Comparison of ENCODE assay signal across 8 cellular contexts in genomic region chr16:29962344-29962994, GRCh38. TPM values are rescaled to one million over a fixed set of nuclear protein-coding genes. Genes with fewer than 3 reads are reported as not detected.
DNase-seq lines count a peak whose midpoint lies in the region; ATAC-seq, FAIRE-seq and TF ChIP-seq lines count a peak whose summit lies in the region.

No MANE protein-coding gene starts in this region.

- intact Hi-C loops in CD8-positive, alpha-beta T cell (cut with DNase I, micrococcal nuclease): loop anchor here (1.0 kb wide), 4 partner anchors 11 to 99 kb away; partner anchors contain the start of genes INO80E (in 2 of the 2), KCTD13 (in 2 of the 2), TAOK2 (in 2 of the 2) and CDIPT (in 1 of the 2)
- intact Hi-C loops in K562 (cut with micrococcal nuclease): loop anchor here (5.0 kb wide), 1 partner anchor 35 kb away; the partner anchor contains the start of gene KCTD13

- no peak for TF ChIP-seq RAD21 in K562 (CRISPR knock-in tag; conservative IDR thresholded peaks at IDR 0.05 in 1 of 2, IDR thresholded peaks at IDR 0.05 in 1 of 2)

- H3K4me3 ChIP-seq in CD8-positive, alpha-beta T cell (ENCODE audit: low read depth, low read length): peak overlapping the region; percentile 77
- peak overlapping the region; percentile 25 for H3K4me3 ChIP-seq in KMS-11 (IDR thresholded peaks at IDR 0.05; ENCODE audit: insufficient read depth, low read depth, low read length)
- peak overlapping the region; percentile 69 for H3K4me3 ChIP-seq in K562
- peak overlapping the region; percentile 67 to 79 (median 72) for H3K4me3 ChIP-seq in keratinocyte (ENCODE audit: control insufficient read depth in 2 of 3, extremely low read depth in 1 of 3, insufficient read depth in 2 of 3, low read depth in 1 of 3, low read length in 3 of 3)

- H3K27ac Mint-ChIP-seq in CD8-positive, alpha-beta T cell: peak overlapping the region; percentile 95
- H3K27ac Mint-ChIP-seq in stimulated activated naive B cell treated with anti-CD40 and anti-IgM and Interleukin-4, amounts not matched to agents 10 μg/mL and 1 μg/mL and 100 μg/mL, for 72 hours: peak overlapping the region; percentile 91

- peak overlapping the region; percentile 89 for H3K4me3 Mint-ChIP-seq in CD8-positive, alpha-beta T cell
- peak overlapping the region; percentile 84 to 91 for H3K4me3 Mint-ChIP-seq in stimulated activated naive B cell treated with anti-CD40 and anti-IgM and Interleukin-4, amounts not matched to agents 10 μg/mL and 1 μg/mL and 100 μg/mL, for 72 hours

- POLR2A ChIA-PET in CD8-positive, alpha-beta T cell (lab: Charles Lee): interaction anchor here (0.6 to 4.3 kb wide), 9 partner anchors 11 to 172 kb away, joined by 3 to 54 read pairs (median 6); partner anchors contain the start of genes HIRIP3, INO80E, KCTD13 and KIF22
- POLR2A ChIA-PET in K562 (lab: Yijun Ruan, JAX): interaction anchor here (1.0 to 3.3 kb wide), 4 partner anchors 11 to 35 kb away, joined by 3 to 18 read pairs (median 11); partner anchors contain the start of gene TAOK2

- H3K36me3 Mint-ChIP-seq in CD8-positive, alpha-beta T cell: peaks cover 12% of the 10 kb centered on the region
- H3K36me3 Mint-ChIP-seq in stimulated activated naive B cell treated with anti-CD40 and anti-IgM and Interleukin-4, amounts not matched to agents 10 μg/mL and 1 μg/mL and 100 μg/mL, for 72 hours: peaks cover 2 to 7% of the 10 kb centered on the region in 2 donors

- H3K4me1 ChIP-seq in CD8-positive, alpha-beta T cell (ENCODE audit: insufficient read depth, low read length): peaks cover 19% of the 10 kb centered on the region
- peaks cover 16% of the 10 kb centered on the region for H3K4me1 ChIP-seq in KMS-11 (ENCODE audit: low read depth, poor library complexity, severe bottlenecking)
- H3K4me1 ChIP-seq in K562 (replicated peaks in 1 of 2; ENCODE audit: control insufficient read depth in 2 of 2, insufficient read depth in 2 of 2, low read length in 2 of 2): peaks cover 12 to 20% of the 10 kb centered on the region in 2 experiments; a peak in 4 of 5 replicates
- peaks cover 10% of the 10 kb centered on the region for H3K4me1 ChIP-seq in keratinocyte (ENCODE audit: control insufficient read depth, extremely low read depth, insufficient read depth, low read length)

- no peaks in the 10 kb centered on the region for H3K79me2 ChIP-seq in KMS-11 (ENCODE audit: insufficient read depth, low read depth)
- H3K79me2 ChIP-seq in K562 (ENCODE audit: control insufficient read depth, insufficient read depth, low read length): peaks cover 7% of the 10 kb centered on the region; the same call in 2 of the 3 replicates
- H3K79me2 ChIP-seq in keratinocyte (ENCODE audit: control insufficient read depth, insufficient read depth, low read length): no peaks in the 10 kb centered on the region

- H3K27ac ChIP-seq in CD8-positive, alpha-beta T cell (ENCODE audit: low read depth, low read length): peak overlapping the region; percentile 75
- H3K27ac ChIP-seq in KMS-11 (no peak overlapping the region), K562 (ENCODE audit: extremely low read depth, low read depth, low read length) (peak overlapping the region; percentile 85), keratinocyte (ENCODE audit: control insufficient read depth, insufficient read depth, low read length) (peak overlapping the region; percentile 65)

- TF ChIP-seq POLR2A in K562 (conservative IDR thresholded peaks at IDR 0.05): no peak

- no peak for TF ChIP-seq CTCF in CD8-positive, alpha-beta T cell (IDR thresholded peaks at IDR 0.05)
- TF ChIP-seq CTCF in KMS-11 (conservative IDR thresholded peaks at IDR 0.05; ENCODE audit: low read depth, low read length): no peak
- TF ChIP-seq CTCF in K562 (IDR thresholded peaks at IDR 0.05 in 2 of 3, conservative IDR thresholded peaks at IDR 0.05 in 1 of 3; ENCODE audit: insufficient read depth in 2 of 3, low read depth in 1 of 3, low read length in 3 of 3): no peak
- no peak for TF ChIP-seq CTCF in keratinocyte (optimal IDR thresholded peaks at IDR 0.05 in 1 of 3, IDR thresholded peaks at IDR 0.05 in 1 of 3, conservative IDR thresholded peaks at IDR 0.05 in 1 of 3; ENCODE audit: extremely low read depth in 1 of 3, insufficient read depth in 2 of 3, low read length in 3 of 3)

- in situ Hi-C loops in K562 (cut with MboI): no loop called here

- no peaks in the 10 kb centered on the region for H3K27me3 Mint-ChIP-seq in CD8-positive, alpha-beta T cell (ENCODE audit: low read depth)
- no peaks in the 10 kb centered on the region for H3K27me3 Mint-ChIP-seq in stimulated activated naive B cell treated with anti-CD40 and anti-IgM and Interleukin-4, amounts not matched to agents 10 μg/mL and 1 μg/mL and 100 μg/mL, for 72 hours

- dilution Hi-C loops in keratinocyte (cut with MboI; ENCODE audit: extremely low pct_ligation_motif_present, low sequenced_read_pairs): no loop called here

- ATAC-seq in CD8-positive, alpha-beta T cell: no peak
- 0 out of 3 replicates have a peak, but pooled peaks have one; percentile 7 for ATAC-seq in K562
- no peak for ATAC-seq in stimulated activated naive B cell treated with anti-CD40 and anti-IgM and Interleukin-4, amounts not matched to agents 10 μg/mL and 1 μg/mL and 100 μg/mL, for 72 hours (replicated peaks)

- FAIRE-seq in K562 (lab: Jason Lieb, UNC) (peak; percentile 56), keratinocyte (lab: Jason Lieb, UNC) (no peak), RCC 7860 (lab: Jason Lieb, UNC) (no peak)

- H3K9me3 Mint-ChIP-seq in CD8-positive, alpha-beta T cell: no peaks in the 10 kb centered on the region
- no peaks in the 10 kb centered on the region for H3K9me3 Mint-ChIP-seq in stimulated activated naive B cell treated with anti-CD40 and anti-IgM and Interleukin-4, amounts not matched to agents 10 μg/mL and 1 μg/mL and 100 μg/mL, for 72 hours

- H4K20me1 ChIP-seq in KMS-11 (ENCODE audit: insufficient read depth) (no peaks in the 10 kb centered on the region), K562 (replicated peaks; ENCODE audit: control insufficient read depth, insufficient read depth, low read length) (no peaks in the 10 kb centered on the region), keratinocyte (ENCODE audit: control insufficient read depth, extremely low read depth, insufficient read depth, low read length) (no peaks in the 10 kb centered on the region)

- peaks cover 26% of the 10 kb centered on the region for H3K4me1 Mint-ChIP-seq in CD8-positive, alpha-beta T cell (ENCODE audit: low read depth)
- peaks cover 12 to 18% of the 10 kb centered on the region in 2 donors for H3K4me1 Mint-ChIP-seq in stimulated activated naive B cell treated with anti-CD40 and anti-IgM and Interleukin-4, amounts not matched to agents 10 μg/mL and 1 μg/mL and 100 μg/mL, for 72 hours

- H3K4me2 ChIP-seq in KMS-11: peak overlapping the region; percentile 92
- peak overlapping the region; percentile 87 for H3K4me2 ChIP-seq in K562 (ENCODE audit: insufficient read depth, low read length)
- H3K4me2 ChIP-seq in keratinocyte (ENCODE audit: control insufficient read depth, extremely low read depth, insufficient read depth, low read depth, low read length): peak overlapping the region; percentile 88

- CTCF ChIA-PET in CD8-positive, alpha-beta T cell (lab: Charles Lee): interaction anchor here (0.7 to 1.6 kb wide), 5 partner anchors 10 to 263 kb away, joined by 3 to 6 read pairs (median 3); partner anchors contain the start of gene KCTD13
- CTCF ChIA-PET in K562 (lab: Yijun Ruan, JAX; ENCODE audit: low intra/inter-chr PET ratio): no interaction called here

- H3K9ac ChIP-seq in KMS-11 (peak overlapping the region; percentile 42; the same call in 1 of the 2 replicates), K562 (ENCODE audit: insufficient read depth in 1 of 2, low read depth in 2 of 2, low read length in 2 of 2) (peak overlapping the region; percentile 86 to 95), keratinocyte (ENCODE audit: control insufficient read depth, extremely low read depth, insufficient read depth, low read length) (peak overlapping the region; percentile 82)

- no peaks in the 10 kb centered on the region for H3K9me1 ChIP-seq in K562 (ENCODE audit: control insufficient read depth, insufficient read depth, low read length)
- H3K9me1 ChIP-seq in keratinocyte (ENCODE audit: control insufficient read depth, extremely low read depth, insufficient read depth, low read length): no peaks in the 10 kb centered on the region

- H3K36me3 ChIP-seq in CD8-positive, alpha-beta T cell (ENCODE audit: insufficient read depth, low read length): no peaks in the 10 kb centered on the region
- H3K36me3 ChIP-seq in KMS-11 (ENCODE audit: insufficient read depth) (no peaks in the 10 kb centered on the region), K562 (ENCODE audit: control insufficient read depth, insufficient read depth, low read length) (peaks cover 7% of the 10 kb centered on the region; the same call in 2 of the 3 replicates), keratinocyte (ENCODE audit: control insufficient read depth in 2 of 2, extremely low read depth in 1 of 2, insufficient read depth in 2 of 2, low read length in 2 of 2) (peaks cover 0 to 5% of the 10 kb centered on the region in 2 experiments)

- BruUV-seq in K562 (replicated peaks; lab: Mats Ljungman, UMichigan): TSS peak; percentile 84

- TF ChIP-seq EP300 in K562 (IDR thresholded peaks at IDR 0.05; ENCODE audit: low read length): no peak

- H3K9me3 ChIP-seq in CD8-positive, alpha-beta T cell (ENCODE audit: low read length): no peaks in the 10 kb centered on the region
- H3K9me3 ChIP-seq in K562 (replicated peaks; ENCODE audit: control insufficient read depth, insufficient read depth, low read depth, low read length) (no peaks in the 10 kb centered on the region; the same call in 1 of the 2 replicates), keratinocyte (ENCODE audit: control insufficient read depth, low read depth, low read length) (no peaks in the 10 kb centered on the region)

- WGBS in K562 (ENCODE audit: insufficient coverage, low coverage, missing lambda C conversion rate): 9% methylated on average over 18 of the region's 18 CpGs

- H2AFZ ChIP-seq in KMS-11 (ENCODE audit: low read depth) (peak overlapping the region; percentile 98), K562 (ENCODE audit: low read depth, low read length) (peak overlapping the region; percentile 100), keratinocyte (ENCODE audit: control insufficient read depth, low read length) (peak overlapping the region; percentile 79)

- H3K27me3 ChIP-seq in CD8-positive, alpha-beta T cell (ENCODE audit: insufficient read depth, low read length): no peaks in the 10 kb centered on the region
- H3K27me3 ChIP-seq in KMS-11 (ENCODE audit: insufficient read depth, low read depth) (no peaks in the 10 kb centered on the region), K562 (ENCODE audit: control insufficient read depth in 2 of 2, insufficient read depth in 2 of 2, low read length in 2 of 2) (no peaks in the 10 kb centered on the region), keratinocyte (ENCODE audit: control insufficient read depth, extremely low read depth, insufficient read depth, low read length) (no peaks in the 10 kb centered on the region)

- no peak for DNase-seq in CD8-positive, alpha-beta T cell
- DNase-seq in K562 (ENCODE audit: extremely low read depth in 1 of 4, low spot score in 3 of 4) (peak in 3 of 4 experiments; percentile 7 to 20 (median 16)), keratinocyte (ENCODE audit: low read depth, low spot score) (no peak), RCC 7860 (ENCODE audit: low spot score) (no peak), DMS 273 treated with DMSO at 0.1 percent for 48 hours (lab: John Stamatoyannopoulos, UW) (no peak), UCSD-AML1 (lab: John Stamatoyannopoulos, UW; ENCODE audit: unreplicated experiment) (no peak)
- DNase-seq in stimulated activated naive B cell treated with anti-CD40 and anti-IgM and Interleukin-4, amounts not matched to agents 10 μg/mL and 1 μg/mL and 100 μg/mL, for 72 hours: no peak

RNA-seq across cellular contexts. Expression of gene TMEM219, which starts 0.6 kb away (rescaled TPM):
- 10 to 100 TPM; 41.5 to 50.2 TPM for total RNA-seq in CD8-positive, alpha-beta T cell
- 34.9 and 76.7 TPM in 2 replicates for total RNA-seq in K562 (2011; cell fraction: chromatin; rRNA removed; ENCODE audit: low replicate concordance)
- total RNA-seq in K562 (2011; cell fraction: nucleolus; rRNA removed): 63.2 and 73.7 TPM in 2 replicates
- total RNA-seq in K562 (2011; cell fraction: nucleoplasm; rRNA removed): 62.0 and 68.4 TPM in 2 replicates
- 56.4 and 60.5 TPM in 2 replicates for total RNA-seq in K562 (2014; rRNA removed)
- total RNA-seq in K562 (2014; rRNA removed; fragmentation: Illumina TruSeq; extraction: Trizol): 34.1 and 35.3 TPM in 2 replicates
- 46.4 and 46.8 TPM in 2 replicates for total RNA-seq in K562 (2015; rRNA removed; fragmentation: Illumina TruSeq; extraction: Trizol)
- 57.7 and 64.6 TPM in 2 replicates for total RNA-seq in K562 (2021)
- polyA plus RNA-seq in K562 (2011; rRNA removed): 55.5 and 85.5 TPM in 2 replicates
- polyA plus RNA-seq in K562 (2011; cell fraction: cytosol; rRNA removed): 120 and 121 TPM in 2 replicates
- polyA plus RNA-seq in K562 (2011; cell fraction: nucleus; rRNA removed): 192 and 207 TPM in 2 replicates
- polyA plus RNA-seq in K562 (2012): 68.1 and 168 TPM in 2 replicates
- 41.5 and 48.3 TPM in 2 replicates for polyA plus RNA-seq in K562 (2014; fragmentation: Illumina TruSeq; extraction: Trizol)
- polyA plus RNA-seq in K562 (2014; fragmentation: Nextera tagmentation; extraction: Ambion mirVana): 10 to 100 TPM; 49.4 to 57.1 TPM
- 62.8 and 74.4 TPM in 2 replicates for polyA plus RNA-seq in K562 (2014; rRNA removed)
- polyA minus RNA-seq in K562 (2011; rRNA and poly(A)+ RNA removed): 23.5 and 23.6 TPM in 2 replicates
- 28.1 and 37.4 TPM in 2 replicates for polyA minus RNA-seq in K562 (2011; cell fraction: cytosol; rRNA and poly(A)+ RNA removed)
- 24.4 and 32.1 TPM in 2 replicates for polyA minus RNA-seq in K562 (2011; cell fraction: nucleus; rRNA and poly(A)+ RNA removed)
- polyA plus RNA-seq in keratinocyte: 48.5 to 77.2 TPM (median 64.8 TPM) in 3 replicates
- polyA plus RNA-seq in keratinocyte (2011; ENCODE audit: low read depth): 54.7 TPM
- polyA plus RNA-seq in keratinocyte (2011; cell fraction: cytosol; rRNA removed): 63.9 and 88.0 TPM in 2 replicates
- polyA plus RNA-seq in keratinocyte (2011; cell fraction: nucleus; rRNA removed): 96.9 and 119 TPM in 2 replicates
- polyA plus RNA-seq in keratinocyte (2012; ENCODE audit: low replicate concordance): 67.3 and 77.2 TPM in 2 replicates
- 39.0 to 58.6 TPM (median 53.8 TPM) in 3 replicates for polyA minus RNA-seq in keratinocyte
- polyA minus RNA-seq in keratinocyte (2011; cell fraction: cytosol; rRNA and poly(A)+ RNA removed): 65.0 TPM
- 15.7 and 19.3 TPM in 2 replicates for polyA minus RNA-seq in keratinocyte (2011; cell fraction: nucleus; rRNA and poly(A)+ RNA removed)

RNA-seq across cellular contexts. Expression of gene TAOK2, which starts 11.2 kb away (rescaled TPM):
- 10 to 100 TPM; 12.2 to 12.8 TPM for total RNA-seq in CD8-positive, alpha-beta T cell
- 84.4 and 156 TPM in 2 replicates for total RNA-seq in K562 (2011; cell fraction: chromatin; rRNA removed; ENCODE audit: low replicate concordance)
- total RNA-seq in K562 (2011; cell fraction: nucleolus; rRNA removed): 84.5 and 93.2 TPM in 2 replicates
- 82.3 and 98.5 TPM in 2 replicates for total RNA-seq in K562 (2011; cell fraction: nucleoplasm; rRNA removed)
- total RNA-seq in K562 (2014; rRNA removed): 29.3 and 33.3 TPM in 2 replicates
- total RNA-seq in K562 (2014; rRNA removed; fragmentation: Illumina TruSeq; extraction: Trizol): 7.1 and 8.5 TPM in 2 replicates
- total RNA-seq in K562 (2015; rRNA removed; fragmentation: Illumina TruSeq; extraction: Trizol): 20.1 and 21.7 TPM in 2 replicates
- total RNA-seq in K562 (2021): 34.0 and 41.8 TPM in 2 replicates
- polyA plus RNA-seq in K562 (2011; rRNA removed): 13.7 and 19.6 TPM in 2 replicates
- 13.2 and 20.8 TPM in 2 replicates for polyA plus RNA-seq in K562 (2011; cell fraction: cytosol; rRNA removed)
- polyA plus RNA-seq in K562 (2011; cell fraction: nucleus; rRNA removed): 76.1 and 109 TPM in 2 replicates
- polyA plus RNA-seq in K562 (2012): 20.2 and 35.5 TPM in 2 replicates
- polyA plus RNA-seq in K562 (2014; fragmentation: Illumina TruSeq; extraction: Trizol): 11.6 and 16.5 TPM in 2 replicates
- polyA plus RNA-seq in K562 (2014; fragmentation: Nextera tagmentation; extraction: Ambion mirVana): under 1 TPM; 0.10 to 0.11 TPM
- 22.6 and 27.7 TPM in 2 replicates for polyA plus RNA-seq in K562 (2014; rRNA removed)
- polyA minus RNA-seq in K562 (2011; rRNA and poly(A)+ RNA removed): 12.5 and 15.8 TPM in 2 replicates
- 15.7 and 17.3 TPM in 2 replicates for polyA minus RNA-seq in K562 (2011; cell fraction: cytosol; rRNA and poly(A)+ RNA removed)
- 23.2 and 31.2 TPM in 2 replicates for polyA minus RNA-seq in K562 (2011; cell fraction: nucleus; rRNA and poly(A)+ RNA removed)
- 13.8 to 20.1 TPM (median 15.4 TPM) in 3 replicates for polyA plus RNA-seq in keratinocyte
- polyA plus RNA-seq in keratinocyte (2011; ENCODE audit: low read depth): 9.0 TPM
- polyA plus RNA-seq in keratinocyte (2011; cell fraction: cytosol; rRNA removed): 4.8 and 9.4 TPM in 2 replicates
- 35.1 and 37.7 TPM in 2 replicates for polyA plus RNA-seq in keratinocyte (2011; cell fraction: nucleus; rRNA removed)
- polyA plus RNA-seq in keratinocyte (2012; ENCODE audit: low replicate concordance): 10.6 and 21.5 TPM in 2 replicates
- 20.1 to 25.0 TPM (median 23.6 TPM) in 3 replicates for polyA minus RNA-seq in keratinocyte
- 24.4 TPM for polyA minus RNA-seq in keratinocyte (2011; cell fraction: cytosol; rRNA and poly(A)+ RNA removed)
- polyA minus RNA-seq in keratinocyte (2011; cell fraction: nucleus; rRNA and poly(A)+ RNA removed): 26.7 and 29.9 TPM in 2 replicates

RNA-seq across cellular contexts. Expression of gene HIRIP3, which starts 32.9 kb away (rescaled TPM):
- total RNA-seq in CD8-positive, alpha-beta T cell: 10 to 100 TPM; 10.3 to 10.5 TPM
- total RNA-seq in K562 (2011; cell fraction: chromatin; rRNA removed; ENCODE audit: low replicate concordance): 4.5 and 8.9 TPM in 2 replicates
- 8.7 and 12.5 TPM in 2 replicates for total RNA-seq in K562 (2011; cell fraction: nucleolus; rRNA removed)
- total RNA-seq in K562 (2011; cell fraction: nucleoplasm; rRNA removed): 7.2 and 10.7 TPM in 2 replicates
- total RNA-seq in K562 (2014; rRNA removed) (34.6 and 38.2 TPM in 2 replicates), K562 (2014; rRNA removed; fragmentation: Illumina TruSeq; extraction: Trizol) (6.7 and 8.6 TPM in 2 replicates), K562 (2015; rRNA removed; fragmentation: Illumina TruSeq; extraction: Trizol) (16.9 and 18.2 TPM in 2 replicates), K562 (2021) (27.5 and 28.2 TPM in 2 replicates)
- polyA plus RNA-seq in K562 (2011; rRNA removed) (10.6 and 13.3 TPM in 2 replicates), K562 (2014; fragmentation: Illumina TruSeq; extraction: Trizol) (25.1 and 28.8 TPM in 2 replicates), K562 (2014; fragmentation: Nextera tagmentation; extraction: Ambion mirVana) (1 to 10 TPM; 3.3 to 5.6 TPM), K562 (2014; rRNA removed) (27.3 and 38.0 TPM in 2 replicates), keratinocyte (4.1 to 4.8 TPM (median 4.6 TPM) in 3 replicates)
- 12.9 and 25.4 TPM in 2 replicates for polyA plus RNA-seq in K562 (2011; cell fraction: cytosol; rRNA removed)
- 11.5 and 18.3 TPM in 2 replicates for polyA plus RNA-seq in K562 (2011; cell fraction: nucleus; rRNA removed)
- 26.2 and 27.2 TPM in 2 replicates for polyA plus RNA-seq in K562 (2012)
- polyA minus RNA-seq in K562 (2011; rRNA and poly(A)+ RNA removed): 2.8 and 3.3 TPM in 2 replicates
- polyA minus RNA-seq in K562 (2011; cell fraction: cytosol; rRNA and poly(A)+ RNA removed): 8.1 and 11.4 TPM in 2 replicates
- 6.7 and 9.0 TPM in 2 replicates for polyA minus RNA-seq in K562 (2011; cell fraction: nucleus; rRNA and poly(A)+ RNA removed)
- polyA plus RNA-seq in keratinocyte (2011; ENCODE audit: low read depth): 3.5 TPM
- polyA plus RNA-seq in keratinocyte (2011; cell fraction: cytosol; rRNA removed): 3.5 and 5.4 TPM in 2 replicates
- polyA plus RNA-seq in keratinocyte (2011; cell fraction: nucleus; rRNA removed): 3.0 and 5.2 TPM in 2 replicates
- 4.2 and 7.3 TPM in 2 replicates for polyA plus RNA-seq in keratinocyte (2012; ENCODE audit: low replicate concordance)
- polyA minus RNA-seq in keratinocyte: 1.9 to 3.7 TPM (median 3.1 TPM) in 3 replicates
- 6.1 TPM for polyA minus RNA-seq in keratinocyte (2011; cell fraction: cytosol; rRNA and poly(A)+ RNA removed)
- polyA minus RNA-seq in keratinocyte (2011; cell fraction: nucleus; rRNA and poly(A)+ RNA removed): 3.0 and 3.3 TPM in 2 replicates

RNA-seq across cellular contexts. Expression of gene INO80E, which starts 33.6 kb away (rescaled TPM):
- 10 to 100 TPM; 49.8 to 59.4 TPM for total RNA-seq in CD8-positive, alpha-beta T cell
- total RNA-seq in K562 (2011; cell fraction: chromatin; rRNA removed; ENCODE audit: low replicate concordance): 24.7 and 53.3 TPM in 2 replicates
- total RNA-seq in K562 (2011; cell fraction: nucleolus; rRNA removed): 38.0 and 39.7 TPM in 2 replicates
- 35.7 and 40.2 TPM in 2 replicates for total RNA-seq in K562 (2011; cell fraction: nucleoplasm; rRNA removed)
- total RNA-seq in K562 (2014; rRNA removed) (75.3 and 77.4 TPM in 2 replicates), K562 (2014; rRNA removed; fragmentation: Illumina TruSeq; extraction: Trizol) (28.5 and 30.9 TPM in 2 replicates), K562 (2015; rRNA removed; fragmentation: Illumina TruSeq; extraction: Trizol) (49.3 and 51.7 TPM in 2 replicates), K562 (2021) (73.3 and 88.6 TPM in 2 replicates)
- polyA plus RNA-seq in K562 (2011; rRNA removed) (22.8 and 23.4 TPM in 2 replicates), K562 (2014; fragmentation: Illumina TruSeq; extraction: Trizol) (102 and 107 TPM in 2 replicates), K562 (2014; fragmentation: Nextera tagmentation; extraction: Ambion mirVana) (under 1 TPM; 0.31 to 0.56 TPM), K562 (2014; rRNA removed) (71.2 and 75.1 TPM in 2 replicates), keratinocyte (20.1 to 28.3 TPM (median 26.7 TPM) in 3 replicates)
- polyA plus RNA-seq in K562 (2011; cell fraction: cytosol; rRNA removed): 21.9 and 35.3 TPM in 2 replicates
- polyA plus RNA-seq in K562 (2011; cell fraction: nucleus; rRNA removed): 42.2 and 55.5 TPM in 2 replicates
- polyA plus RNA-seq in K562 (2012): 59.8 and 63.9 TPM in 2 replicates
- 5.5 and 6.6 TPM in 2 replicates for polyA minus RNA-seq in K562 (2011; rRNA and poly(A)+ RNA removed)
- polyA minus RNA-seq in K562 (2011; cell fraction: cytosol; rRNA and poly(A)+ RNA removed): 11.0 and 17.1 TPM in 2 replicates
- polyA minus RNA-seq in K562 (2011; cell fraction: nucleus; rRNA and poly(A)+ RNA removed): 12.3 and 14.2 TPM in 2 replicates
- polyA plus RNA-seq in keratinocyte (2011; ENCODE audit: low read depth): 32.4 TPM
- polyA plus RNA-seq in keratinocyte (2011; cell fraction: cytosol; rRNA removed): 10.1 and 17.5 TPM in 2 replicates
- polyA plus RNA-seq in keratinocyte (2011; cell fraction: nucleus; rRNA removed): 33.9 and 47.9 TPM in 2 replicates
- polyA plus RNA-seq in keratinocyte (2012; ENCODE audit: low replicate concordance): 27.4 and 54.2 TPM in 2 replicates
- polyA minus RNA-seq in keratinocyte: 8.4 to 14.3 TPM (median 8.9 TPM) in 3 replicates
- polyA minus RNA-seq in keratinocyte (2011; cell fraction: cytosol; rRNA and poly(A)+ RNA removed): 19.0 TPM
- 8.1 and 8.5 TPM in 2 replicates for polyA minus RNA-seq in keratinocyte (2011; cell fraction: nucleus; rRNA and poly(A)+ RNA removed)

RNA-seq across cellular contexts. Expression of gene KCTD13, which starts 36.4 kb away (rescaled TPM):
- total RNA-seq in CD8-positive, alpha-beta T cell: 10 to 100 TPM; 39.7 to 41.6 TPM
- 51.1 and 67.7 TPM in 2 replicates for total RNA-seq in K562 (2011; cell fraction: chromatin; rRNA removed; ENCODE audit: low replicate concordance)
- total RNA-seq in K562 (2011; cell fraction: nucleolus; rRNA removed): 41.6 and 49.4 TPM in 2 replicates
- 75.0 and 143 TPM in 2 replicates for total RNA-seq in K562 (2011; cell fraction: nucleoplasm; rRNA removed)
- total RNA-seq in K562 (2014; rRNA removed): 9.8 and 10.6 TPM in 2 replicates
- 5.2 and 6.7 TPM in 2 replicates for total RNA-seq in K562 (2014; rRNA removed; fragmentation: Illumina TruSeq; extraction: Trizol)
- total RNA-seq in K562 (2015; rRNA removed; fragmentation: Illumina TruSeq; extraction: Trizol): 7.1 and 8.4 TPM in 2 replicates
- total RNA-seq in K562 (2021): 18.5 and 20.6 TPM in 2 replicates
- 14.5 and 23.3 TPM in 2 replicates for polyA plus RNA-seq in K562 (2011; rRNA removed)
- polyA plus RNA-seq in K562 (2011; cell fraction: cytosol; rRNA removed): 24.5 and 24.9 TPM in 2 replicates
- polyA plus RNA-seq in K562 (2011; cell fraction: nucleus; rRNA removed): 37.2 and 58.4 TPM in 2 replicates
- polyA plus RNA-seq in K562 (2012): 10.3 and 22.7 TPM in 2 replicates
- polyA plus RNA-seq in K562 (2014; fragmentation: Illumina TruSeq; extraction: Trizol): 9.5 and 11.0 TPM in 2 replicates
- polyA plus RNA-seq in K562 (2014; fragmentation: Nextera tagmentation; extraction: Ambion mirVana): 1 to 10 TPM; 1.0 to 2.3 TPM
- polyA plus RNA-seq in K562 (2014; rRNA removed): 17.3 and 21.3 TPM in 2 replicates
- 10.6 and 14.2 TPM in 2 replicates for polyA minus RNA-seq in K562 (2011; rRNA and poly(A)+ RNA removed)
- polyA minus RNA-seq in K562 (2011; cell fraction: cytosol; rRNA and poly(A)+ RNA removed): 6.0 and 9.3 TPM in 2 replicates
- 17.1 and 20.7 TPM in 2 replicates for polyA minus RNA-seq in K562 (2011; cell fraction: nucleus; rRNA and poly(A)+ RNA removed)
- polyA plus RNA-seq in keratinocyte: 8.2 to 12.1 TPM (median 9.2 TPM) in 3 replicates
- polyA plus RNA-seq in keratinocyte (2011; ENCODE audit: low read depth): 4.7 TPM
- 6.6 and 11.0 TPM in 2 replicates for polyA plus RNA-seq in keratinocyte (2011; cell fraction: cytosol; rRNA removed)
- polyA plus RNA-seq in keratinocyte (2011; cell fraction: nucleus; rRNA removed): 40.0 and 45.6 TPM in 2 replicates
- 6.7 and 15.8 TPM in 2 replicates for polyA plus RNA-seq in keratinocyte (2012; ENCODE audit: low replicate concordance)
- polyA minus RNA-seq in keratinocyte: 10.2 to 12.8 TPM (median 10.7 TPM) in 3 replicates
- 7.5 TPM for polyA minus RNA-seq in keratinocyte (2011; cell fraction: cytosol; rRNA and poly(A)+ RNA removed)
- polyA minus RNA-seq in keratinocyte (2011; cell fraction: nucleus; rRNA and poly(A)+ RNA removed): 11.4 and 12.6 TPM in 2 replicates

Comparison
In these comparisons a context has a peak if more than half of its experiments do, and no peak if none do; other contexts are left out.
1. DNase-seq: peak in K562 (3 of 4); none in CD8-positive, alpha-beta T cell (0 of 7), keratinocyte (single experiment), stimulated activated naive B cell treated with anti-CD40 and anti-IgM and Interleukin-4, amounts not matched to agents 10 μg/mL and 1 μg/mL and 100 μg/mL, for 72 hours (single experiment), RCC 7860 (single experiment), DMS 273 treated with DMSO at 0.1 percent for 48 hours (single experiment) and UCSD-AML1 (single experiment).
2. H3K4me3 ChIP-seq: peak in every context shown above with its lines; median percentile 77 in CD8-positive, alpha-beta T cell; 72 in keratinocyte; 69 in K562; 25 in KMS-11.
3. Peak in every context shown above with its lines, with median percentiles within 50 percentile points of each other: H2AFZ ChIP-seq, H3K4me2 ChIP-seq and H3K9ac ChIP-seq.